Comparison of ENCODE assay signal across 1 cellular context in the genomic region with DNA sequence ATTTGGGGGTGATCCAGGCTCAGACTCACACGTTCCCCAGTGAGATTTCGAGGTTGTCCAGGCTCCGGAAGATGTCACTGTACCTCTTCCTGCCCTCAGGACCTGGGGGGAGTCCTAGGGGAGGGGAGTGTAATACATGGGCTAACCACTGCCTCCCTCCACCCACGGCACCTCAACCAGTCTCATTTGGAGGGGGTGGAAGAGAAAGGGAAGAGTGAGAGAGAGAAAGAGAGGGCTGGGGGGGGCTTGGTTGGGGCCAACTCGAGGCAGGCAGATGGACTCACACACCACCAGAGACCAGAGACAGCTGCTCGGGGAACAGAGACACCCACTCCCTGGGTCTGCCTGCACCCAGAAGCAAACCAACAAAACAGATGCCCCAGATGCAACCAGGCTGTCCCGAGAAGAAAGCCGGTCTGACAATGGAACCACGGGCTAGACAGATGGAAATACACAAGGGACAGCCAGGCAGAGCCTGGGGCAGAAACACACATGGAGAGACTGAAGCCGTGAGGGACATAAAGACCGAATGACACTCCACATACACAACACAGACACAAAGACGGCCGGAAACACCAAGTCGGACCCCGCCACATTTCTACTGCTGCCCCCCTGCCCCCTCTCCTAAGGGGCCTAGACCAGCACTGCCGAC.
TF ChIP-seq lines count a peak whose summit lies in the region.

No MANE protein-coding gene starts in this region.

TF ChIP-seq in H1, 55 proteins besides CTCF, POLR2A, EP300 and RAD21:
- TF ChIP-seq GABPA (IDR thresholded peaks at IDR 0.05; ENCODE audit: borderline replicate concordance, insufficient read depth, low read length) (no peak), EZH2 (IDR thresholded peaks at IDR 0.05; ENCODE audit: low read depth, low read length, severe bottlenecking) (no peak), POU5F1 (IDR thresholded peaks at IDR 0.05; ENCODE audit: low read depth, low read length) (no peak), SP2 (IDR thresholded peaks at IDR 0.05; ENCODE audit: low read length) (no peak), CBX5 (IDR thresholded peaks at IDR 0.05; ENCODE audit: low read depth, low read length) (no peak), YY1 (IDR thresholded peaks at IDR 0.05; ENCODE audit: low read depth, low read length) (no peak)
- TF ChIP-seq, protein P1, sequence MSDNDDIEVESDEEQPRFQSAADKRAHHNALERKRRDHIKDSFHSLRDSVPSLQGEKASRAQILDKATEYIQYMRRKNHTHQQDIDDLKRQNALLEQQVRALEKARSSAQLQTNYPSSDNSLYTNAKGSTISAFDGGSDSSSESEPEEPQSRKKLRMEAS (IDR thresholded peaks at IDR 0.05), result no peak
- TF ChIP-seq, protein P2, sequence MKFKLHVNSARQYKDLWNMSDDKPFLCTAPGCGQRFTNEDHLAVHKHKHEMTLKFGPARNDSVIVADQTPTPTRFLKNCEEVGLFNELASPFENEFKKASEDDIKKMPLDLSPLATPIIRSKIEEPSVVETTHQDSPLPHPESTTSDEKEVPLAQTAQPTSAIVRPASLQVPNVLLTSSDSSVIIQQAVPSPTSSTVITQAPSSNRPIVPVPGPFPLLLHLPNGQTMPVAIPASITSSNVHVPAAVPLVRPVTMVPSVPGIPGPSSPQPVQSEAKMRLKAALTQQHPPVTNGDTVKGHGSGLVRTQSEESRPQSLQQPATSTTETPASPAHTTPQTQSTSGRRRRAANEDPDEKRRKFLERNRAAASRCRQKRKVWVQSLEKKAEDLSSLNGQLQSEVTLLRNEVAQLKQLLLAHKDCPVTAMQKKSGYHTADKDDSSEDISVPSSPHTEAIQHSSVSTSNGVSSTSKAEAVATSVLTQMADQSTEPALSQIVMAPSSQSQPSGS (IDR thresholded peaks at IDR 0.05; ENCODE audit: low read length), result no peak
TF ChIP-seq in H1: peak in this region for 0.
